In the genomic region with DNA sequence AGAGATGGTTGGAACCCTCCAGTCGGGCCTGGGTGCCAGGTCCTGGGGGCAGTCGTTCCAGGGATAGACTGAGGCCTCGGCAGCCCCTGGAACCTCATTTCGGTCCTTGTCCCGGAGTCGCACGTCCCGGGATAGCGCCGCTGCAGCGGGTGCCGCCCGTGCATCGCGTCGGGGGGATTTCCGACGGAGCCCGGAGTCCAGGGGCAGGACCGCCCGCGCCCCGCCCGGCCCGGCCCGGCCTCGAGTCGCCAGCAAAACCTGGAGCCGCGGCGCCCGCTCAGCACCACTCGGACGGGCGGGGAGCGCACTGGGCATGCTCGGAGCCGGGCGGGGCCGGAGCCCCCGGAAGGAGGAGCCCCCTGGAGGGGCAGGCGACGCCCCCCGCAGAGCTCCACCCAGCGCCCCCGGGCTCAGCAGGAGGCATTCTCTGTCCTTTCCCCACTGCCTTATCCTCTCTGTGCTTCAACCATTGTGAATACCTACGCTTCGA, we compare ENCODE assay signal across 9 cellular contexts. TPM values are rescaled to one million over a fixed set of nuclear protein-coding genes. Genes with fewer than 3 reads are reported as not detected.
DNase-seq lines count a peak whose midpoint lies in the region; ATAC-seq and TF ChIP-seq lines count a peak whose summit lies in the region.
"Had no signal": no experiment of that assay in that cellular context is flagged by ENCODE, and none has a peak within 500 bp of the region (broad histone marks: within the 10 kb centered on the region; RNA-seq: fewer than 3 reads in every experiment).

No MANE protein-coding gene starts in this region.

- peaks cover 12% of the 10 kb centered on the region for H3K9me3 Mint-ChIP-seq in glutamatergic neuron (ENCODE audit: unreplicated experiment)
- H3K9me3 Mint-ChIP-seq: activated T-cell treated with anti-CD3 and anti-CD28 coated beads, Interleukin-2, amount 50 U/mL, for 72 hours had no signal

- intact Hi-C loops in posterior vena cava (cut with DNase I) = no loop called here

- peak; percentile 38 for DNase-seq in EH (ENCODE audit: low read depth)
- DNase-seq in RPMI7951 (ENCODE audit: low read depth) = peak; percentile 62
- peak; percentile 63 for DNase-seq in glutamatergic neuron
- DNase-seq in posterior vena cava (ENCODE audit: low spot score) = peak; percentile 84
- DNase-seq in SIG-M5 treated with dmso at 0.1 percent for 504 hours (lab: John Stamatoyannopoulos, UW; ENCODE audit: unreplicated experiment) = no peak
- DNase-seq: activated T-cell treated with anti-CD3 and anti-CD28 coated beads, Interleukin-2, amount 50 U/mL, for 72 hours had no signal

- no peak overlapping the region for H3K27ac Mint-ChIP-seq in glutamatergic neuron (ENCODE audit: unreplicated experiment)
- H3K27ac Mint-ChIP-seq: activated T-cell treated with anti-CD3 and anti-CD28 coated beads, Interleukin-2, amount 50 U/mL, for 72 hours had no signal

- H3K27me3 Mint-ChIP-seq in glutamatergic neuron (ENCODE audit: unreplicated experiment) = peaks cover 22% of the 10 kb centered on the region

- no peak for TF ChIP-seq CTCF in glutamatergic neuron (IDR thresholded peaks at IDR 0.05; ENCODE audit: partially characterized antibody, unreplicated experiment)

- H3K4me3 Mint-ChIP-seq in glutamatergic neuron (ENCODE audit: unreplicated experiment) = peak overlapping the region; percentile 82

- ATAC-seq in HG03442 (IDR thresholded peaks at IDR 0.05; ENCODE audit: unreplicated experiment) (no peak), GM21423 (IDR thresholded peaks at IDR 0.05; ENCODE audit: unreplicated experiment) (no peak), GM21529 (IDR thresholded peaks at IDR 0.05; ENCODE audit: unreplicated experiment) (no peak)

- H3K4me1 Mint-ChIP-seq in glutamatergic neuron (ENCODE audit: low read depth, unreplicated experiment) = peaks cover 11% of the 10 kb centered on the region

- H3K36me3 Mint-ChIP-seq in glutamatergic neuron (ENCODE audit: unreplicated experiment) = peaks cover 4% of the 10 kb centered on the region

RNA-seq across cellular contexts. Expression of a gene that starts 1.6 kb away (rescaled TPM):
- 1.6 TPM in 2 replicates for total RNA-seq in RPMI7951 (2014; rRNA removed; shearing (Covaris generic))
- total RNA-seq in glutamatergic neuron (ENCODE audit: unreplicated experiment) = 1.6 TPM
- 1 to 10 TPM; 1.7 to 2.1 TPM for total RNA-seq in posterior vena cava
